ENCODE assay signal across 1 cellular context in the genomic region with DNA sequence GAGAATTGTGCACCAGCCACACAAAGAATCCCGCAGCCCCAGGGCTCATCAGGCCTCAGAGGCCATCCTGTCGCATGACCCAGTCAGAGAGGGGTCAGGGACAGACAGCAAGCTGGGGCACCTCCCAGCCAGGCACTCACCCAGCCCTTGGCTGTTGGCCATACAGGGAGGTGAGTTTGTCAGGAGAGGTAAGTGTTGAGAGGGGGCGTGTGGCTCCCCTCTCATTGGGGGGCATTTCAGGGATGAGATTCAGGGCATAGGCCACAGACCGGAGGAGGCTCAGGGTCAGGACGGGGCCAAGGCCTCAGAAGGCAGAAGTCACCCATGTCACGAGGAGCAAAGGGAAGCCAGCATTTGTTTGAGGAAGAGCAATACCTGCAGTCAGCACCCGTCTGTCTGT.
TF ChIP-seq lines count a peak whose summit lies in the region.

No MANE protein-coding gene starts in this region.

TF ChIP-seq in liver, 16 proteins besides CTCF, POLR2A, EP300 and RAD21:
- TF ChIP-seq SP1 (IDR thresholded peaks at IDR 0.05) (peak; percentile 58), NR2F2 (IDR thresholded peaks at IDR 0.05) (peak; percentile 36), YY1 (IDR thresholded peaks at IDR 0.05) (no peak), HNF4A (conservative IDR thresholded peaks at IDR 0.05) (peak; percentile 53 to 65), RXRA (IDR thresholded peaks at IDR 0.05) (peak; percentile 91 to 92), HNF4G (IDR thresholded peaks at IDR 0.05) (no peak), GABPA (IDR thresholded peaks at IDR 0.05 in 1 of 2, conservative IDR thresholded peaks at IDR 0.05 in 1 of 2) (peak in 1 of 2 donors; percentile 28)
